1 cellular context compared by ENCODE assay signal in genomic region chr11:47552581-47553416, GRCh38.
TF ChIP-seq lines count a peak whose summit lies in the region.

Gene CELF1, minus strand, starts transcription at chr11:47553132. Its CDS starts 53,609 bp downstream, at chr11:47499523.

TF ChIP-seq in GM12878, 131 proteins besides CTCF, POLR2A, EP300 and RAD21 (continued from another document and continues in another):
- TF ChIP-seq PKNOX1 (IDR thresholded peaks at IDR 0.05), result no peak
- no peak; the same call in 1 of the 2 replicates for TF ChIP-seq ZNF592 (IDR thresholded peaks at IDR 0.05)
- TF ChIP-seq TARDBP (IDR thresholded peaks at IDR 0.05; ENCODE audit: borderline replicate concordance), result no peak
- TF ChIP-seq PAX8 (IDR thresholded peaks at IDR 0.05), result no peak
- TF ChIP-seq BRCA1 (IDR thresholded peaks at IDR 0.05; ENCODE audit: low read depth, low read length), result no peak
- no peak for TF ChIP-seq SUZ12 (IDR thresholded peaks at IDR 0.05; ENCODE audit: unreplicated experiment)
- no peak for TF ChIP-seq CUX1 (IDR thresholded peaks at IDR 0.05; ENCODE audit: insufficient replicate concordance, low read depth, low read length)
- TF ChIP-seq POLR2AphosphoS5 (IDR thresholded peaks at IDR 0.05; ENCODE audit: low read length), result peak; percentile 54; the same call in 1 of the 2 replicates
- no peak for TF ChIP-seq FOXK2 (IDR thresholded peaks at IDR 0.05)
- TF ChIP-seq ELK1 (IDR thresholded peaks at IDR 0.05; ENCODE audit: low read depth, low read length), result peak; percentile 78; the same call in 1 of the 2 replicates
- no peak for TF ChIP-seq IRF3 (IDR thresholded peaks at IDR 0.05)
- TF ChIP-seq LARP7 (IDR thresholded peaks at IDR 0.05), result peak; percentile 78; the same call in 1 of the 2 replicates
- TF ChIP-seq EZH2 (IDR thresholded peaks at IDR 0.05; ENCODE audit: borderline replicate concordance, control insufficient read depth, low read depth, low read length), result no peak
- no peak for TF ChIP-seq ETV6 (conservative IDR thresholded peaks at IDR 0.05 in 1 of 2, IDR thresholded peaks at IDR 0.05 in 1 of 2; ENCODE audit: borderline replicate concordance in 1 of 2, low read depth in 1 of 2)
- peak; percentile 59; the same call in 1 of the 2 replicates for TF ChIP-seq HDGF (IDR thresholded peaks at IDR 0.05)
- TF ChIP-seq SPI1 (IDR thresholded peaks at IDR 0.05; ENCODE audit: borderline replicate concordance, insufficient read depth, low read depth, low read length), result no peak; the same call in 1 of the 2 replicates
- TF ChIP-seq MEF2B (IDR thresholded peaks at IDR 0.05; ENCODE audit: partially characterized antibody, poor library complexity, severe bottlenecking), result peak; percentile 81
- no peak for TF ChIP-seq FOS (IDR thresholded peaks at IDR 0.05; ENCODE audit: borderline replicate concordance, extremely low read depth, insufficient read length)
- 0 out of 2 replicates have a peak, but pooled peaks have one; percentile 33 for TF ChIP-seq ZSCAN29 (IDR thresholded peaks at IDR 0.05)
- no peak for TF ChIP-seq ZBTB11 (CRISPR knock-in tag; IDR thresholded peaks at IDR 0.05)
- TF ChIP-seq CHD4 (IDR thresholded peaks at IDR 0.05), result no peak
- TF ChIP-seq RCOR1 (conservative IDR thresholded peaks at IDR 0.05; ENCODE audit: low read depth, low read length), result no peak
- TF ChIP-seq SMARCA5 (IDR thresholded peaks at IDR 0.05), result peak; percentile 83
- no peak; the same call in 1 of the 2 replicates for TF ChIP-seq SIN3A (IDR thresholded peaks at IDR 0.05; ENCODE audit: low read depth, low read length)
- no peak for TF ChIP-seq TCF3 (IDR thresholded peaks at IDR 0.05; ENCODE audit: borderline replicate concordance, insufficient read depth, low read depth, low read length)
- TF ChIP-seq KLF5 (IDR thresholded peaks at IDR 0.05; ENCODE audit: partially characterized antibody), result no peak
- TF ChIP-seq CHD2 (IDR thresholded peaks at IDR 0.05; ENCODE audit: borderline replicate concordance, low read depth, low read length), result no peak; the same call in 1 of the 2 replicates
- TF ChIP-seq HDAC6 (IDR thresholded peaks at IDR 0.05; ENCODE audit: unreplicated experiment), result no peak
- no peak for TF ChIP-seq WRNIP1 (IDR thresholded peaks at IDR 0.05; ENCODE audit: borderline replicate concordance, low read depth, low read length)
- no peak for TF ChIP-seq E2F8 (IDR thresholded peaks at IDR 0.05; ENCODE audit: low read depth, partially characterized antibody)
- peak; percentile 63; the same call in 1 of the 2 replicates for TF ChIP-seq ZNF207 (IDR thresholded peaks at IDR 0.05; ENCODE audit: borderline replicate concordance)
- TF ChIP-seq POLR2AphosphoS2 (IDR thresholded peaks at IDR 0.05; ENCODE audit: low read depth, low read length), result peak; percentile 78; the same call in 1 of the 2 replicates
- TF ChIP-seq KAT2A (conservative IDR thresholded peaks at IDR 0.05; ENCODE audit: control insufficient read depth, low read depth, low read length), result no peak
- peak; percentile 56; the same call in 1 of the 2 replicates for TF ChIP-seq PAX5 (IDR thresholded peaks at IDR 0.05; ENCODE audit: borderline replicate concordance, low read depth, low read length)
- no peak for TF ChIP-seq ATF7 (IDR thresholded peaks at IDR 0.05; ENCODE audit: low read depth)
- no peak for TF ChIP-seq MLLT1 (IDR thresholded peaks at IDR 0.05)
- TF ChIP-seq STAT3 (IDR thresholded peaks at IDR 0.05; ENCODE audit: low read depth, low read length), result no peak
